9 cellular contexts compared by ENCODE assay signal in genomic region chr13:48749699-48750473, GRCh38.
DNase-seq lines count a peak whose midpoint lies in the region; ATAC-seq and TF ChIP-seq lines count a peak whose summit lies in the region.
"Had no signal": no experiment of that assay in that cellular context is flagged by ENCODE, and none has a peak within 500 bp of the region (broad histone marks: within the 10 kb centered on the region; RNA-seq: fewer than 3 reads in every experiment).

No MANE protein-coding gene starts in this region.

- POLR2A ChIA-PET in Caco-2 (lab: Charles Lee) = no interaction called here

- H3K9me3 ChIP-seq in Caco-2 = no peaks in the 10 kb centered on the region

- peaks cover 6% of the 10 kb centered on the region for H3K4me1 Mint-ChIP-seq in Caco-2 (ENCODE audit: low read depth, unreplicated experiment)

- H3K27me3 ChIP-seq in Caco-2 (replicated peaks; ENCODE audit: control insufficient read depth, insufficient read depth, low read length) = no peaks in the 10 kb centered on the region

- H3K9me3 Mint-ChIP-seq in Caco-2 (ENCODE audit: unreplicated experiment) = no peaks in the 10 kb centered on the region

- H3K4me3 Mint-ChIP-seq in Caco-2 (ENCODE audit: unreplicated experiment) = no peak overlapping the region

- peak; percentile 92 for ATAC-seq in GM21423 (IDR thresholded peaks at IDR 0.05; ENCODE audit: unreplicated experiment)

- BruUV-seq in Caco-2 (replicated peaks; lab: Mats Ljungman, UMichigan) = no TSS peak

- no peak overlapping the region for H3K27ac Mint-ChIP-seq in Caco-2 (ENCODE audit: unreplicated experiment)

- no peaks in the 10 kb centered on the region for H3K4me1 ChIP-seq in Caco-2

- H3K27me3 Mint-ChIP-seq in Caco-2 (ENCODE audit: insufficient read depth, unreplicated experiment) = no peaks in the 10 kb centered on the region

- no peaks in the 10 kb centered on the region for H3K36me3 Mint-ChIP-seq in Caco-2 (ENCODE audit: insufficient read depth, unreplicated experiment)

- CTCF ChIA-PET in Caco-2 (lab: Charles Lee) = interaction anchor here (1.6 to 2.2 kb wide), 1 partner anchor 19 kb away, joined by 6 to 11 read pairs; no protein-coding TSS in a partner anchor

- DNase-seq in Caco-2 = peak; percentile 68 to 71
- peak; percentile 79 for DNase-seq in HS-27A (ENCODE audit: low read depth)
- DNase-seq in cardiac fibroblast (ENCODE audit: low read depth in 2 of 2) = peak; percentile 94 to 100
- peak; percentile 99 for DNase-seq in kidney tubule cell (ENCODE audit: low spot score)
- peak; percentile 65 for DNase-seq in stimulated activated CD4-positive, alpha-beta T cell treated with anti-CD3 and anti-CD28 coated beads, Interleukin-4, amount 100 ng/mL, for 1 hour
- DNase-seq in NCI-H2196 (lab: John Stamatoyannopoulos, UW; ENCODE audit: unreplicated experiment) = no peak

- H3K4me3 ChIP-seq in Caco-2 (ENCODE audit: low read depth, low read length) = no peak overlapping the region
- H3K4me3 ChIP-seq in WI38 (ENCODE audit: low read depth, low read length) = no peak overlapping the region
- no peak overlapping the region for H3K4me3 ChIP-seq in cardiac fibroblast (replicated peaks in 1 of 2; ENCODE audit: low read depth in 2 of 2, low read length in 2 of 2)
- H3K4me3 ChIP-seq: SK-N-MC had no signal

- intact Hi-C loops in Caco-2 (cut with micrococcal nuclease; ENCODE audit: unreplicated experiment) = loop anchor here (1.0 kb wide), 2 partner anchors 19 to 155 kb away; no protein-coding TSS in a partner anchor

- H3K36me3 ChIP-seq in Caco-2 (ENCODE audit: control insufficient read depth, insufficient read depth, low read length) = no peaks in the 10 kb centered on the region

- TF ChIP-seq CTCF in Caco-2 (IDR thresholded peaks at IDR 0.05; ENCODE audit: insufficient read depth in 1 of 2, low read depth in 1 of 2, low read length in 1 of 2, severe bottlenecking in 1 of 2, unreplicated experiment in 1 of 2) (peak; percentile 56 to 68), WI38 (IDR thresholded peaks at IDR 0.05; ENCODE audit: low read depth, low read length) (peak; percentile 45), cardiac fibroblast (IDR thresholded peaks at IDR 0.05; ENCODE audit: low read depth, low read length) (peak; percentile 60)
